8 cellular contexts compared by ENCODE assay signal in genomic region chr17:68172461-68172954, GRCh38.
DNase-seq lines count a peak whose midpoint lies in the region; ATAC-seq, FAIRE-seq and TF ChIP-seq lines count a peak whose summit lies in the region.

No MANE protein-coding gene starts in this region.

- H3K27ac ChIP-seq in H9 (ENCODE audit: insufficient read length, low read depth, low read length) (no peak overlapping the region), caudate nucleus (ENCODE audit: low read depth, low read length) (no peak overlapping the region), HepG2 (ENCODE audit: extremely low read length, insufficient read depth, low read length) (no peak overlapping the region)

- H3K4me3 Mint-ChIP-seq in Calu3 (ENCODE audit: low read depth, unreplicated experiment) (no peak overlapping the region), H9 (no peak overlapping the region), activated B cell treated with CpG ODN at 0.5 μM for 24 hours (no peak overlapping the region)

- peak; percentile 72 for DNase-seq in Calu3
- DNase-seq in H9 = peak; percentile 82
- peak; percentile 49 for DNase-seq in NCI-H2107 treated with DMSO at 0.1 percent for 48 hours (lab: John Stamatoyannopoulos, UW; ENCODE audit: unreplicated experiment)
- DNase-seq in activated B cell treated with CpG ODN at 0.5 μM for 24 hours = peak; percentile 58
- peak in 49 of 61 donors; percentile 2 to 69 (median 27) for DNase-seq in caudate nucleus (lab: John Stamatoyannopoulos, UW)
- DNase-seq in HepG2 (ENCODE audit: low spot score) = peak; percentile 67
- DNase-seq in stimulated activated CD4-positive, alpha-beta T cell treated with anti-CD3 and anti-CD28 coated beads, Interleukin-4, amount 100 ng/mL, for 1 hour = peak; percentile 71

- no peak overlapping the region for H2BK120ac ChIP-seq in H9 (ENCODE audit: low read depth, low read length, poor library complexity, severe bottlenecking)

- no peak overlapping the region for H3T11ph ChIP-seq in H9 (ENCODE audit: low read length)

- H2BK12ac ChIP-seq in H9 (ENCODE audit: insufficient read length, low read depth, low read length) = no peak overlapping the region

- TF ChIP-seq POLR2A in HepG2 (IDR thresholded peaks at IDR 0.05; ENCODE audit: insufficient read depth in 1 of 2, low read depth in 2 of 2, low read length in 2 of 2) = no peak

- CTCF ChIA-PET in Calu3 (lab: Charles Lee) (interaction anchor here (0.7 to 1.3 kb wide), 3 partner anchors 28 to 290 kb away, joined by 3 to 7 read pairs (median 5); no protein-coding TSS in a partner anchor), activated B cell treated with CpG ODN at 0.5 μM for 24 hours (lab: Charles Lee) (interaction anchor here (0.6 to 4.5 kb wide), 20 partner anchors 10 to 288 kb away, joined by 3 to 77 read pairs (median 5); partner anchors contain the start of genes AMZ2, KPNA2 and WIPI1), HepG2 (lab: Yijun Ruan, JAX; ENCODE audit: low intra/inter-chr PET ratio, low total read pairs) (interaction anchor here (1.7 to 2.8 kb wide), 5 partner anchors 28 to 294 kb away, joined by 7 to 22 read pairs (median 12); no protein-coding TSS in a partner anchor)

- FAIRE-seq in HepG2 (lab: Jason Lieb, UNC) = peak; percentile 94

- H3K27me3 Mint-ChIP-seq in Calu3 (ENCODE audit: unreplicated experiment) = no peaks in the 10 kb centered on the region
- peaks cover 17% of the 10 kb centered on the region for H3K27me3 Mint-ChIP-seq in H9 (ENCODE audit: low read depth)
- H3K27me3 Mint-ChIP-seq in activated B cell treated with CpG ODN at 0.5 μM for 24 hours = no peaks in the 10 kb centered on the region

- H4K91ac ChIP-seq in H9 (ENCODE audit: insufficient read length, low read depth, low read length) = no peak overlapping the region

- peak; percentile 86 for TF ChIP-seq CTCF in Calu3 (IDR thresholded peaks at IDR 0.05; ENCODE audit: unreplicated experiment)
- peak; percentile 97 for TF ChIP-seq CTCF in H9 (conservative IDR thresholded peaks at IDR 0.05)
- TF ChIP-seq CTCF in activated B cell treated with CpG ODN at 0.5 μM for 24 hours (IDR thresholded peaks at IDR 0.05) = peak; percentile 91
- peak; percentile 97 for TF ChIP-seq CTCF in HepG2 (CRISPR knock-in tag; IDR thresholded peaks at IDR 0.05)

- H3K9ac ChIP-seq in H9 (ENCODE audit: extremely low read depth, insufficient read length, low read length) (no peak overlapping the region), HepG2 (ENCODE audit: insufficient read depth, low read depth, low read length) (no peak overlapping the region)

- no peak overlapping the region for H3K4me3 ChIP-seq in HepG2 (replicated peaks in 1 of 3; ENCODE audit: insufficient read depth in 1 of 3, low read depth in 2 of 3, low read length in 3 of 3)

- in situ Hi-C loops in HepG2 (cut with HindIII; ENCODE audit: extremely low pct_ligation_motif_present, low pct_unique_long_range_greater_than_20kb) = loop anchor here (5.0 to 25.0 kb wide), 2 partner anchors 290 to 590 kb away; no protein-coding TSS in a partner anchor

- H3K27me3 ChIP-seq in H9 (ENCODE audit: insufficient read depth, low read length) = no peaks in the 10 kb centered on the region
- peaks cover 0 to 9% of the 10 kb centered on the region in 2 experiments; a peak in 2 of 5 replicates for H3K27me3 ChIP-seq in HepG2 (ENCODE audit: control insufficient read depth in 1 of 2, insufficient read depth in 2 of 2, low read length in 2 of 2)

- H3K9me3 Mint-ChIP-seq in Calu3 (ENCODE audit: low read depth, unreplicated experiment) (no peaks in the 10 kb centered on the region), H9 (no peaks in the 10 kb centered on the region; a peak in 1 of 5 replicates), activated B cell treated with CpG ODN at 0.5 μM for 24 hours (no peaks in the 10 kb centered on the region)

- H3K23me2 ChIP-seq in H9 (ENCODE audit: insufficient read length, low read depth, low read length, poor library complexity, severe bottlenecking) = no peaks in the 10 kb centered on the region

- H4K8ac ChIP-seq in H9 (replicated peaks; ENCODE audit: insufficient read length, low read depth, low read length) = no peak overlapping the region

- no peaks in the 10 kb centered on the region for H3K79me1 ChIP-seq in H9 (ENCODE audit: insufficient read depth, low read depth, low read length, poor library complexity, severe bottlenecking)

- no peak overlapping the region for H2BK5ac ChIP-seq in H9 (ENCODE audit: insufficient read length, low read length)

- no peak overlapping the region for H3K56ac ChIP-seq in H9 (ENCODE audit: insufficient read length, low read depth, low read length)

- no peak overlapping the region for H2BK20ac ChIP-seq in H9 (ENCODE audit: low read depth, low read length, poor library complexity, severe bottlenecking)

- ATAC-seq in activated B cell treated with CpG ODN at 0.5 μM for 24 hours (ENCODE audit: low read depth) (peak; percentile 97), HepG2 (peak; percentile 68), HG03354 (IDR thresholded peaks at IDR 0.05; ENCODE audit: poor library complexity, severe bottlenecking, unreplicated experiment) (no peak)

- no CpG with 5 or more reads among the region's 13 CpGs for WGBS in H9 (ENCODE audit: extremely low coverage, insufficient read length, low lambda C conversion rate)
- WGBS in HepG2 (ENCODE audit: low lambda C conversion rate) = 12% methylated on average over 11 of the region's 13 CpGs

- no peak overlapping the region for H3K18ac ChIP-seq in H9 (ENCODE audit: insufficient read length, low read depth, low read length)

- TF ChIP-seq RAD21 in HepG2 (CRISPR knock-in tag; IDR thresholded peaks at IDR 0.05) = peak; percentile 94

- no peak overlapping the region for H2AFZ ChIP-seq in H9 (ENCODE audit: low read length)
- no peak overlapping the region for H2AFZ ChIP-seq in HepG2 (ENCODE audit: low read length)

- H3K36me3 ChIP-seq in HepG2 (replicated peaks in 1 of 2; ENCODE audit: control insufficient read depth in 1 of 2, insufficient read depth in 2 of 2, low read length in 2 of 2) = no peaks in the 10 kb centered on the region

- BruUV-seq in Calu3 (replicated peaks; lab: Mats Ljungman, UMichigan) = no TSS peak
- BruUV-seq in HepG2 (replicated peaks; lab: Mats Ljungman, UMichigan) = no TSS peak

- no peak overlapping the region for H3K4ac ChIP-seq in H9 (ENCODE audit: low read depth, low read length)

- H4K20me1 ChIP-seq in H9 (ENCODE audit: control insufficient read depth, insufficient read depth, insufficient read length) (no peaks in the 10 kb centered on the region), HepG2 (ENCODE audit: insufficient read depth, low read length) (no peaks in the 10 kb centered on the region)

- POLR2A ChIA-PET in activated B cell treated with CpG ODN at 0.5 μM for 24 hours (lab: Charles Lee) = interaction anchor here (0.6 to 2.7 kb wide), 10 partner anchors 9 to 227 kb away, joined by 3 to 12 read pairs (median 5); partner anchors contain the start of gene AMZ2
- POLR2A ChIA-PET in HepG2 (lab: Yijun Ruan, JAX) = no interaction called here

- H3K4me2 ChIP-seq in H9 (ENCODE audit: insufficient read depth, insufficient read length, low read length) (no peak overlapping the region), HepG2 (ENCODE audit: low read depth, low read length) (peak overlapping the region; percentile 38; the same call in 1 of the 2 replicates)

- H3K9me3 ChIP-seq in H9 (ENCODE audit: control insufficient read depth, low read depth, low read length) (no peaks in the 10 kb centered on the region), HepG2 (ENCODE audit: low read length) (no peaks in the 10 kb centered on the region)

- no peak overlapping the region for H3K14ac ChIP-seq in H9 (ENCODE audit: insufficient read depth, low read length)

- no peak overlapping the region for H4K5ac ChIP-seq in H9 (ENCODE audit: insufficient read length, low read depth, low read length)

- TF ChIP-seq EP300 in HepG2 (IDR thresholded peaks at IDR 0.05; ENCODE audit: low read depth in 2 of 2, low read length in 2 of 2) (no peak), HepG2 (CRISPR knock-in tag; IDR thresholded peaks at IDR 0.05; ENCODE audit: borderline replicate concordance) (no peak)

- no peak overlapping the region for H2BK15ac ChIP-seq in H9 (ENCODE audit: low read depth, low read length)

- H3K4me1 Mint-ChIP-seq in Calu3 (ENCODE audit: low read depth, unreplicated experiment) (no peaks in the 10 kb centered on the region), H9 (peaks cover 0 to 3% of the 10 kb centered on the region in 2 experiments; a peak in 1 of 4 replicates), activated B cell treated with CpG ODN at 0.5 μM for 24 hours (peaks cover 6% of the 10 kb centered on the region)

- H3K36me3 Mint-ChIP-seq in Calu3 (ENCODE audit: insufficient read depth, unreplicated experiment) = peaks cover 5% of the 10 kb centered on the region
- no peaks in the 10 kb centered on the region; a peak in 1 of 7 replicates for H3K36me3 Mint-ChIP-seq in H9 (ENCODE audit: insufficient read depth in 1 of 3, low read depth in 3 of 3)
- H3K36me3 Mint-ChIP-seq in activated B cell treated with CpG ODN at 0.5 μM for 24 hours (ENCODE audit: low read depth) = no peaks in the 10 kb centered on the region

- intact Hi-C loops in Calu3 (cut with micrococcal nuclease; ENCODE audit: unreplicated experiment) = loop anchor here (1.0 to 5.0 kb wide), 2 partner anchors 294 to 590 kb away; no protein-coding TSS in a partner anchor
- intact Hi-C loops in activated B cell treated with CpG ODN at 0.5 μM for 24 hours (cut with micrococcal nuclease) = loop anchor here (1.0 to 2.0 kb wide), 7 partner anchors 10 to 291 kb away; partner anchors contain the start of gene AMZ2
- intact Hi-C loops in HepG2 (cut with micrococcal nuclease; ENCODE audit: unreplicated experiment) = loop anchor here (1.0 kb wide), 3 partner anchors 28 to 291 kb away; no protein-coding TSS in a partner anchor

- H3K23ac ChIP-seq in H9 (ENCODE audit: insufficient read length, low read depth, low read length) = no peak overlapping the region

- no peaks in the 10 kb centered on the region for H3K79me2 ChIP-seq in H9 (ENCODE audit: insufficient read depth, low read length)
- H3K79me2 ChIP-seq in HepG2 (ENCODE audit: insufficient read depth, low read length) = no peaks in the 10 kb centered on the region

- H3K4me1 ChIP-seq in H9 (ENCODE audit: insufficient read depth, low read length) (no peaks in the 10 kb centered on the region), HepG2 (ENCODE audit: insufficient read depth, low read length) (peaks cover 37% of the 10 kb centered on the region)

- H3K27ac Mint-ChIP-seq in Calu3 (ENCODE audit: unreplicated experiment) = no peak overlapping the region
- no peak overlapping the region for H3K27ac Mint-ChIP-seq in H9
- H3K27ac Mint-ChIP-seq in activated B cell treated with CpG ODN at 0.5 μM for 24 hours = no peak overlapping the region

- no peak overlapping the region for H2AK5ac ChIP-seq in H9 (ENCODE audit: insufficient read length, low read length)

TF ChIP-seq in HepG2, 621 proteins besides CTCF, POLR2A, EP300 and RAD21 (continues in another document):
- TF ChIP-seq GLI4 (CRISPR knock-in tag; IDR thresholded peaks at IDR 0.05; ENCODE audit: borderline replicate concordance) (no peak), CENPBD1 (CRISPR knock-in tag; IDR thresholded peaks at IDR 0.05; ENCODE audit: borderline replicate concordance, low read depth) (no peak), CHCHD3 (CRISPR knock-in tag; IDR thresholded peaks at IDR 0.05) (no peak)

Comparison
In these comparisons a context has a peak if more than half of its experiments do, and no peak if none do; other contexts are left out.
1. DNase-seq: peak in every context shown above with its lines; median percentile 82 in H9; 72 in Calu3; 71 in stimulated activated CD4-positive, alpha-beta T cell treated with anti-CD3 and anti-CD28 coated beads, Interleukin-4, amount 100 ng/mL, for 1 hour; 67 in HepG2; 58 in activated B cell treated with CpG ODN at 0.5 μM for 24 hours; 49 in NCI-H2107 treated with DMSO at 0.1 percent for 48 hours; 27 in caudate nucleus.